Comparison of ENCODE assay signal across 19 cellular contexts in genomic region chr20:600736-601135, GRCh38. TPM values are rescaled to one million over a fixed set of nuclear protein-coding genes. Genes with fewer than 3 reads are reported as not detected.
DNase-seq lines count a peak whose midpoint lies in the region; ATAC-seq and TF ChIP-seq lines count a peak whose summit lies in the region.
"Had no signal": no experiment of that assay in that cellular context is flagged by ENCODE, and none has a peak within 500 bp of the region (broad histone marks: within the 10 kb centered on the region; RNA-seq: fewer than 3 reads in every experiment).

No MANE protein-coding gene starts in this region.

- peaks cover 6% of the 10 kb centered on the region for H3K27me3 Mint-ChIP-seq in neural progenitor cell (ENCODE audit: insufficient read depth, low read depth)

- H3K27me3 ChIP-seq in left ventricle myocardium inferior (ENCODE audit: low read depth) (no peaks in the 10 kb centered on the region), neural progenitor cell (no peaks in the 10 kb centered on the region)

- no peaks in the 10 kb centered on the region for H3K79me2 ChIP-seq in neural progenitor cell (ENCODE audit: low read depth)

- no peaks in the 10 kb centered on the region for H3K36me3 ChIP-seq in left ventricle myocardium inferior
- H3K36me3 ChIP-seq in neural progenitor cell = no peaks in the 10 kb centered on the region

- H3K4me1 Mint-ChIP-seq in neural progenitor cell = peaks cover 5% of the 10 kb centered on the region
- H3K4me1 Mint-ChIP-seq: CD4-positive, alpha-beta memory T cell; GM23338 had no signal

- H3K36me3 Mint-ChIP-seq in neural progenitor cell = no peaks in the 10 kb centered on the region
- H3K36me3 Mint-ChIP-seq: CD4-positive, alpha-beta memory T cell had no signal

- H3F3A ChIP-seq in neural progenitor cell (ENCODE audit: low read depth) = no peaks in the 10 kb centered on the region

- intact Hi-C loops in left ventricle myocardium inferior (cut with micrococcal nuclease) = no loop called here
- intact Hi-C loops in left cardiac atrium (cut with DNase I) = no loop called here

- no peak for DNase-seq in left ventricle myocardium inferior
- no peak for DNase-seq in left cardiac atrium
- DNase-seq in neural progenitor cell (ENCODE audit: low spot score) = no peak
- DNase-seq in NCI-H226 = no peak
- DNase-seq in NCI-H524 (lab: John Stamatoyannopoulos, UW) = no peak
- DNase-seq: C1 segment of cervical spinal cord; Calu3; CD4-positive, alpha-beta memory T cell; COR-L47; DMS53; DMS79 treated with DMSO at 0.1 percent for 48 hours; GF-D8; H9; HFFc6 had no signal

- no peaks in the 10 kb centered on the region for H4K20me1 ChIP-seq in neural progenitor cell (ENCODE audit: low read depth)

- no peaks in the 10 kb centered on the region for H3K9me3 Mint-ChIP-seq in neural progenitor cell
- H3K9me3 Mint-ChIP-seq: CD4-positive, alpha-beta memory T cell; GM23338; H9; HFFc6 had no signal

- TF ChIP-seq CTCF in left ventricle myocardium inferior (IDR thresholded peaks at IDR 0.05; ENCODE audit: borderline replicate concordance) = no peak
- TF ChIP-seq CTCF in VCaP (conservative IDR thresholded peaks at IDR 0.05) = no peak
- TF ChIP-seq CTCF in neural progenitor cell (IDR thresholded peaks at IDR 0.05) = no peak

- H3K4me1 ChIP-seq in left ventricle myocardium inferior = peaks cover 93% of the 10 kb centered on the region
- H3K4me1 ChIP-seq in neural progenitor cell = peaks cover 4% of the 10 kb centered on the region

- no peak overlapping the region for H2AFZ ChIP-seq in neural progenitor cell (replicated peaks)
- H2AFZ ChIP-seq: GM23338 had no signal

- no peak overlapping the region for H3K4me2 ChIP-seq in neural progenitor cell
- H3K4me2 ChIP-seq: GM23338 had no signal

- no peak overlapping the region for H3K9ac ChIP-seq in neural progenitor cell

- H3K4me3 ChIP-seq in left ventricle myocardium inferior (no peak overlapping the region), neural progenitor cell (no peak overlapping the region)
- H3K4me3 ChIP-seq: GM23338 had no signal

- ATAC-seq in left cardiac atrium = no peak
- ATAC-seq: GM23338, HCT116 had no signal

- H3K9me3 ChIP-seq in left ventricle myocardium inferior (replicated peaks) (no peaks in the 10 kb centered on the region), neural progenitor cell (ENCODE audit: low read depth) (no peaks in the 10 kb centered on the region)

- H3K27ac Mint-ChIP-seq in neural progenitor cell = no peak overlapping the region
- H3K27ac Mint-ChIP-seq: CD4-positive, alpha-beta memory T cell; GM23338; HFFc6 had no signal

- H3K27ac ChIP-seq in left ventricle myocardium inferior (replicated peaks) = peak overlapping the region; percentile 94
- H3K27ac ChIP-seq in VCaP = peak overlapping the region; percentile 63
- no peak overlapping the region for H3K27ac ChIP-seq in neural progenitor cell

- peak overlapping the region; percentile 52 for H3K4me3 Mint-ChIP-seq in neural progenitor cell
- H3K4me3 Mint-ChIP-seq: CD4-positive, alpha-beta memory T cell; GM23338; H9; HFFc6 had no signal

RNA-seq across cellular contexts. Expression of gene TCF15, which starts 9.4 kb away (rescaled TPM):
- total RNA-seq in left ventricle myocardium inferior = 11.1 TPM
- 10 to 100 TPM in 1 of 2 donors, 1 to 10 TPM in 1; 7.3 to 10.3 TPM for total RNA-seq in left cardiac atrium
- total RNA-seq in neural progenitor cell (ENCODE audit: low replicate concordance) = 0.07 and 1.4 TPM in 2 replicates
- total RNA-seq: A172; Calu3; CD4-positive, alpha-beta memory T cell; H4; HFFc6 had no signal

RNA-seq across cellular contexts. Expression of gene SRXN1, which starts 52.3 kb away (rescaled TPM):
- total RNA-seq in left ventricle myocardium inferior (55.3 TPM), left cardiac atrium (10 to 100 TPM; 34.1 to 38.9 TPM), neural progenitor cell (ENCODE audit: low replicate concordance) (6.8 and 12.8 TPM in 2 replicates)

RNA-seq across cellular contexts. Expression of gene CSNK2A1, which starts 57.1 kb away (rescaled TPM):
- total RNA-seq in left ventricle myocardium inferior (122 TPM), left cardiac atrium (100 to 1,000 TPM in 1 of 2 donors, 10 to 100 TPM in 1; 86.4 to 110 TPM), neural progenitor cell (ENCODE audit: low replicate concordance) (310 and 599 TPM in 2 replicates)
